ENCODE assay signal across 1 cellular context in genomic region chr16:55651841-55652824, GRCh38.
A peak's percentile ranks its signal among the peaks of the same experiment; 100 is the strongest.
TF ChIP-seq lines count a peak whose summit lies in the region.

No MANE protein-coding gene starts in this region.

TF ChIP-seq in SK-N-SH, 30 proteins besides CTCF, POLR2A, EP300 and RAD21 (continued from another document):
- TF ChIP-seq TEAD4 (IDR thresholded peaks at IDR 0.05; ENCODE audit: borderline replicate concordance, insufficient read depth), result peak; percentile 54; the same call in 1 of the 2 replicates
- TF ChIP-seq NRF1 (IDR thresholded peaks at IDR 0.05; ENCODE audit: low read depth, low read length), result peak; percentile 34; the same call in 1 of the 2 replicates
- TF ChIP-seq, protein P1, sequence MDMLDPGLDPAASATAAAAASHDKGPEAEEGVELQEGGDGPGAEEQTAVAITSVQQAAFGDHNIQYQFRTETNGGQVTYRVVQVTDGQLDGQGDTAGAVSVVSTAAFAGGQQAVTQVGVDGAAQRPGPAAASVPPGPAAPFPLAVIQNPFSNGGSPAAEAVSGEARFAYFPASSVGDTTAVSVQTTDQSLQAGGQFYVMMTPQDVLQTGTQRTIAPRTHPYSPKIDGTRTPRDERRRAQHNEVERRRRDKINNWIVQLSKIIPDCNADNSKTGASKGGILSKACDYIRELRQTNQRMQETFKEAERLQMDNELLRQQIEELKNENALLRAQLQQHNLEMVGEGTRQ (IDR thresholded peaks at IDR 0.05; ENCODE audit: borderline replicate concordance, low read depth, low read length), result no peak
- TF ChIP-seq ELF1 (IDR thresholded peaks at IDR 0.05), result no peak
- TF ChIP-seq FOXJ3 (CRISPR knock-in tag; IDR thresholded peaks at IDR 0.05), result peak; percentile 92
- peak; percentile 0; the same call in 1 of the 2 replicates for TF ChIP-seq SMC3 (IDR thresholded peaks at IDR 0.05; ENCODE audit: low read depth, low read length)
- peak; percentile 79 for TF ChIP-seq MXI1 (IDR thresholded peaks at IDR 0.05; ENCODE audit: low read depth, low read length)
- peak; percentile 45; the same call in 1 of the 2 replicates for TF ChIP-seq POLR2AphosphoS5 (IDR thresholded peaks at IDR 0.05; ENCODE audit: low read depth, low read length)
- no peak for TF ChIP-seq MEF2A (IDR thresholded peaks at IDR 0.05; ENCODE audit: borderline replicate concordance, low read depth)
- peak; percentile 94 for TF ChIP-seq CHD2 (IDR thresholded peaks at IDR 0.05; ENCODE audit: low read length, partially characterized antibody)
- peak; percentile 61; the same call in 1 of the 2 replicates for TF ChIP-seq TCF12 (IDR thresholded peaks at IDR 0.05)
- no peak for TF ChIP-seq EZH2phosphoT487 (IDR thresholded peaks at IDR 0.05; ENCODE audit: borderline replicate concordance, low read depth)
TF ChIP-seq in SK-N-SH: peak in this region for 11.
